In the genomic region with DNA sequence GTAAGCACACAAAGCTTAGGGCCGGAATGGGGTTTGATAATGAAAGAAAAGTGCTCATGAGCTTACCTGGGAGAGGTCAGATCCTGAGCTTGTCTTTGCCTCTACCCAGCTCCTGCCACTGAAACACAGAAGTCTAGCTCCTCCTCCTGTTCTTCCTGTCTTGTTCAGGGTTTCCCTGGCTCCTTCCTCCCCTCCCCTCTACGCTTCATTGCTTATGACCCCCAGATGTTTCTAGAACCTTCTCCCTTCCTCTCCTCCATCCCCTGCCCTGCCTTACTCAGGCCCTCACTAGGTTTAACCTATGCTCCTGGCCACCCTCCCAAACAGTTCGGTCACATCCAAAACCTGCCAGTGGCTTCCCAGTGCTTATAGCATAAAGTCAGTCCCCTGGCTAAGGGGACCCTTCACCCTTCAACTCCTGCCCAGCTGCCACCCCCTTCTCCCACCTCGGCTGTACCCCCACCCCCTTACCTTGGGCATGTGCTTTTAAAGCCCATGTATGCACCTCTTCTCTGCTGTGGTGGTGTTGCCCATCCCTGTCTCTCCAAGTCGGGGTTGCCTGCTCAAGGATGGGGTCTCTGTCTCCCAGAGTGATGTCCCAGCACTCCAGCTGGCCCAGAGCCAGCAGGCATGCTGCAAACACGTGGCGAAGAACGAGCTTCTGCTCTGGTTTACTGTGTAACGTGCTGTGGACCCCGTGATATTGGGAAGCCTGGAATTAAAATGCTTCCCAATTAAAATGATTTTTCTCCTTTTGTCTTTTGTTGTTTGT, we compare ENCODE assay signal across 18 cellular contexts.
"Had no signal": no experiment of that assay in that cellular context is flagged by ENCODE, and none has a peak within 500 bp of the region (broad histone marks: within the 10 kb centered on the region; RNA-seq: fewer than 3 reads in every experiment).

No MANE protein-coding gene starts in this region.

- H3K36me3 ChIP-seq: ascending aorta, breast epithelium, left lung, tibial artery, vagina had no signal

- FAIRE-seq: keratinocyte had no signal

- DNase-seq: activated CD4-positive, alpha-beta T cell treated with anti-CD3 and anti-CD28 coated beads, Interleukin-2, amount 10 ng/mL, durations not matched to agents 24 days and 14 days; activated CD8-positive, alpha-beta T cell treated with anti-CD3 and anti-CD28 coated beads for 36 hours; activated T-cell treated with anti-CD3 and anti-CD28 coated beads, Interleukin-2, amount 50 U/mL, for 1 hour; dermis blood vessel endothelial cell; effector memory CD4-positive, alpha-beta T cell; foreskin fibroblast; hypothalamus; left lung; naive B cell; posterior cingulate gyrus; stimulated activated naive CD4-positive, alpha-beta T cell; substantia nigra; tibial artery had no signal

- H3K27ac ChIP-seq: ascending aorta, breast epithelium, left lung, tibial artery, vagina had no signal

- H3K9me3 ChIP-seq: ascending aorta, breast epithelium, left lung, tibial artery, vagina had no signal

- H3K4me1 ChIP-seq: breast epithelium, left lung, vagina had no signal

- H3K27me3 ChIP-seq: ascending aorta, breast epithelium, left lung, tibial artery, vagina had no signal

- ATAC-seq: activated CD8-positive, alpha-beta T cell treated with anti-CD3 and anti-CD28 coated beads for 36 hours; activated T-helper 17 cell treated with anti-CD3 and anti-CD28 coated beads, Interleukin-2, amount 50 U/mL, for 72 hours; left lung had no signal

- H3K4me3 ChIP-seq: ascending aorta, breast epithelium, left lung, tibial artery, vagina had no signal
